Comparison of ENCODE assay signal across 14 cellular contexts in genomic region chr6:75750925-75751324, GRCh38. TPM values are rescaled to one million over a fixed set of nuclear protein-coding genes. Genes with fewer than 3 reads are reported as not detected.
DNase-seq lines count a peak whose midpoint lies in the region; ATAC-seq and TF ChIP-seq lines count a peak whose summit lies in the region.
"Had no signal": no experiment of that assay in that cellular context is flagged by ENCODE, and none has a peak within 500 bp of the region (broad histone marks: within the 10 kb centered on the region; RNA-seq: fewer than 3 reads in every experiment).

No MANE protein-coding gene starts in this region.

- TF ChIP-seq CTCF in CD8-positive, alpha-beta T cell (IDR thresholded peaks at IDR 0.05) = no peak
- TF ChIP-seq CTCF in Panc1 (IDR thresholded peaks at IDR 0.05) (no peak), nephron (IDR thresholded peaks at IDR 0.05; ENCODE audit: unreplicated experiment in 3 of 3) (no peak)

- CTCF ChIA-PET in CD8-positive, alpha-beta T cell (lab: Charles Lee) = no interaction called here
- CTCF ChIA-PET in Panc1 (lab: Charles Lee) = no interaction called here

- 78 to 81% methylated on average over 6 of the region's 6 CpGs for WGBS in esophagus, 2 donors

- H3K27ac Mint-ChIP-seq in CD8-positive, alpha-beta T cell = no peak overlapping the region
- H3K27ac Mint-ChIP-seq in nephron = peak overlapping the region; percentile 64 to 96 (median 80)

- H3K4me1 Mint-ChIP-seq in CD8-positive, alpha-beta T cell (ENCODE audit: low read depth) = peaks cover 17% of the 10 kb centered on the region
- peaks cover 21% of the 10 kb centered on the region for H3K4me1 Mint-ChIP-seq in nephron

- H3K4me3 Mint-ChIP-seq in CD8-positive, alpha-beta T cell = peak overlapping the region; percentile 29
- H3K4me3 Mint-ChIP-seq in nephron = peak overlapping the region; percentile 89 to 98 (median 94)

- H3K36me3 ChIP-seq in CD8-positive, alpha-beta T cell (ENCODE audit: insufficient read depth, low read length) = no peaks in the 10 kb centered on the region
- H3K36me3 ChIP-seq in Panc1 (ENCODE audit: control insufficient read depth, insufficient read depth, low read length) (no peaks in the 10 kb centered on the region), esophagus (ENCODE audit: control insufficient read depth in 2 of 2, insufficient read depth in 2 of 2, low read length in 1 of 2) (no peaks in the 10 kb centered on the region)
- H3K36me3 ChIP-seq: gastroesophageal sphincter had no signal

- no peaks in the 10 kb centered on the region for H3K9me3 ChIP-seq in CD8-positive, alpha-beta T cell (ENCODE audit: low read length)
- H3K9me3 ChIP-seq in Panc1 (ENCODE audit: control insufficient read depth, insufficient read depth, low read depth, low read length) = no peaks in the 10 kb centered on the region
- no peaks in the 10 kb centered on the region for H3K9me3 ChIP-seq in esophagus (ENCODE audit: control insufficient read depth in 2 of 2, insufficient read depth in 1 of 2, low read depth in 1 of 2, low read length in 1 of 2)
- H3K9me3 ChIP-seq: gastroesophageal sphincter, psoas muscle had no signal

- in situ Hi-C loops in Panc1 (cut with HindIII; ENCODE audit: low pct_unique_long_range_greater_than_20kb, low sequenced_read_pairs) = no loop called here

- peaks cover 5% of the 10 kb centered on the region for H3K4me1 ChIP-seq in CD8-positive, alpha-beta T cell (ENCODE audit: insufficient read depth, low read length)
- H3K4me1 ChIP-seq in Panc1 (ENCODE audit: control insufficient read depth, insufficient read depth, low read length) (peaks cover 24% of the 10 kb centered on the region), esophagus (ENCODE audit: control insufficient read depth in 2 of 2, insufficient read depth in 2 of 2, low read length in 1 of 2) (no peaks in the 10 kb centered on the region)
- H3K4me1 ChIP-seq: psoas muscle had no signal

- peaks cover 3% of the 10 kb centered on the region for H3K36me3 Mint-ChIP-seq in CD8-positive, alpha-beta T cell
- no peaks in the 10 kb centered on the region for H3K36me3 Mint-ChIP-seq in nephron (ENCODE audit: low read depth)

- no peak overlapping the region for H3K4me3 ChIP-seq in CD8-positive, alpha-beta T cell (ENCODE audit: low read depth, low read length)
- H3K4me3 ChIP-seq in Panc1 (ENCODE audit: low read depth in 2 of 2, low read length in 2 of 2) = peak overlapping the region; percentile 76 to 90
- H3K4me3 ChIP-seq in esophagus (ENCODE audit: low read depth in 1 of 2, low read length in 2 of 2) = peak overlapping the region; percentile 9 to 72

- POLR2A ChIA-PET in CD8-positive, alpha-beta T cell (lab: Charles Lee) = no interaction called here
- POLR2A ChIA-PET in Panc1 (lab: Charles Lee) = interaction anchor here (0.5 kb wide), 2 partner anchors 8 to 44 kb away, joined by 3 to 16 read pairs; no protein-coding TSS in a partner anchor

- no peak overlapping the region for H3K27ac ChIP-seq in CD8-positive, alpha-beta T cell (ENCODE audit: low read depth, low read length)
- H3K27ac ChIP-seq in Panc1 (ENCODE audit: low read length) (peak overlapping the region; percentile 88), esophagus (ENCODE audit: low read depth in 2 of 2, low read length in 1 of 2) (no peak overlapping the region)
- H3K27ac ChIP-seq: gastroesophageal sphincter, psoas muscle had no signal

- no peaks in the 10 kb centered on the region for H3K9me3 Mint-ChIP-seq in CD8-positive, alpha-beta T cell
- H3K9me3 Mint-ChIP-seq in nephron = no peaks in the 10 kb centered on the region

- DNase-seq in CD8-positive, alpha-beta T cell = no peak
- DNase-seq in Panc1 (ENCODE audit: low read depth, low spot score) = no peak
- no peak for DNase-seq in epidermal melanocyte (ENCODE audit: insufficient read length, low spot score)
- DNase-seq in NCI-H187 treated with DMSO at 0.1 percent for 48 hours (lab: John Stamatoyannopoulos, UW) = no peak
- DNase-seq: activated naive CD4-positive, alpha-beta T cell treated with anti-CD3 and anti-CD28 coated beads, Interleukin-2, amount 50 U/mL, for 16 hours; psoas muscle; stimulated activated CD4-positive, alpha-beta T cell treated with anti-CD3 and anti-CD28 coated beads, Interleukin-4, amount 100 ng/mL, for 24 hours; stimulated activated naive CD8-positive, alpha-beta T cell treated with anti-CD3 and anti-CD28 coated beads, Interleukin-15, Interleukin-2, amounts not matched to agents 100 U/mL and 50 U/mL, for 24 hours had no signal

- ATAC-seq in CD8-positive, alpha-beta T cell = no peak
- ATAC-seq in Panc1 (no peak), GM18907 (IDR thresholded peaks at IDR 0.05; ENCODE audit: unreplicated experiment) (no peak), GM19023 (IDR thresholded peaks at IDR 0.05; ENCODE audit: unreplicated experiment) (no peak)
- ATAC-seq: gastroesophageal sphincter; psoas muscle; stimulated activated naive CD8-positive, alpha-beta T cell treated with anti-CD3 and anti-CD28 coated beads, Interleukin-15, Interleukin-2, amounts not matched to agents 100 U/mL and 50 U/mL, for 24 hours had no signal

- intact Hi-C loops in CD8-positive, alpha-beta T cell (cut with DNase I, micrococcal nuclease) = no loop called here
- intact Hi-C loops in Panc1 (cut with micrococcal nuclease; ENCODE audit: unreplicated experiment) = no loop called here

- no TSS peak for BruUV-seq in Panc1 (replicated peaks; lab: Mats Ljungman, UMichigan)

- H3K27me3 Mint-ChIP-seq in CD8-positive, alpha-beta T cell (ENCODE audit: low read depth) = peaks cover 33% of the 10 kb centered on the region
- H3K27me3 Mint-ChIP-seq in nephron (ENCODE audit: low read depth) = no peaks in the 10 kb centered on the region

- no peaks in the 10 kb centered on the region for H3K27me3 ChIP-seq in CD8-positive, alpha-beta T cell (ENCODE audit: insufficient read depth, low read length)
- H3K27me3 ChIP-seq in Panc1 (ENCODE audit: control insufficient read depth, insufficient read depth, low read length) = no peaks in the 10 kb centered on the region
- peaks cover 0 to 2% of the 10 kb centered on the region in 2 donors for H3K27me3 ChIP-seq in esophagus (ENCODE audit: control insufficient read depth in 1 of 2, insufficient read depth in 2 of 2, low read length in 2 of 2)
- H3K27me3 ChIP-seq: gastroesophageal sphincter had no signal

RNA-seq across cellular contexts. Expression of gene MYO6, which starts 1.9 kb away (rescaled TPM):
- total RNA-seq in CD8-positive, alpha-beta T cell = 1 to 10 TPM; 2.2 to 2.8 TPM
- 52.3 TPM for total RNA-seq in Panc1 (2021; ENCODE audit: unreplicated experiment)
- 51.7 TPM for polyA plus RNA-seq in Panc1 (2012; ENCODE audit: insufficient read length)
- polyA plus RNA-seq in esophagus = 10 to 100 TPM; 26.8 to 53.1 TPM
- total RNA-seq: OCI-LY7 had no signal

Comparison
In these comparisons a context has a peak if more than half of its experiments do, and no peak if none do; other contexts are left out.
1. RNA of gene MYO6, which starts 1.9 kb away (total RNA-seq): 52.3 TPM in Panc1 (single experiment); 2.2 to 2.8 TPM in CD8-positive, alpha-beta T cell; every median in the first group is over 10 times any median in the second.